In the genomic region with DNA sequence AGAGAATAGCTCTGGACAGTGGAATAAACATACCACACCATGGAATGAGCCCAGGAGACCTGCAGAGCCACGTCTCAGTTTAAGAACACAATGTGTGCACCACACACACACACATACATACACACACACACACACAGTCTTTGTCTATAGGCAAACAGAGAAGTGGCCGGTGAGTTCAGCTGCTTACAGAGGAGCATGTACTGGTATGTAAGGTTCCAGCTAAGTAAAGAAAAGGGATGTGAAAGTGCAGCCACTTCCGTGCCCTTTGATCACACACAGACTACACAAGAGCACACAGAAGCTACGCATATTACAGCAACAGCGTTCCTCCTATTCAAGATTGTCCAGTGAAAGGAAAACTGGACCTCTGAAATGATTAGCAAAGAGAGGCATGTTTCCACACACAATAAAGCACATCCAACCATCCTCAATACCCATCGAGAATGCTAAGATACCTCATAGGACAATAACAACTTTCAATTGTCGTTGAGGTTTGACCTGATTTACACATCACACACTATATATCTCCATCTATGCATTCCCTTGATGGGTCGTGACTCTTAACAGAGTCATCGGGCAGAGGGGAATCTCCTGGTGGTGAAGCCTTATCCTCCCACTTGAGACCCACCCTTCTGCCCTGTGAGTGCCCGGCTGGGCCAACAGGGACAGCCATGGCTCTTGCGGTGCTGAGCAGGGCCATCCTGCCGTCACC, we compare ENCODE assay signal across 10 cellular contexts. TPM values are rescaled to one million over a fixed set of nuclear protein-coding genes. Genes with fewer than 3 reads are reported as not detected.
DNase-seq lines count a peak whose midpoint lies in the region; ATAC-seq and TF ChIP-seq lines count a peak whose summit lies in the region.
"Had no signal": no experiment of that assay in that cellular context is flagged by ENCODE, and none has a peak within 500 bp of the region (broad histone marks: within the 10 kb centered on the region; RNA-seq: fewer than 3 reads in every experiment).

No MANE protein-coding gene starts in this region.

- no peaks in the 10 kb centered on the region for H3K4me1 Mint-ChIP-seq in activated CD4-positive, alpha-beta T cell treated with anti-CD3 and anti-CD28 coated beads for 36 hours

- TF ChIP-seq POLR2A in NB4 (IDR thresholded peaks at IDR 0.05; ENCODE audit: extremely low read depth, insufficient read length), result no peak
- no peak for TF ChIP-seq POLR2A in breast epithelium (IDR thresholded peaks at IDR 0.05)

- intact Hi-C loops in mucosa of descending colon (cut with DNase I, micrococcal nuclease) (no loop called here), breast epithelium (cut with DNase I; ENCODE audit: low total_unique reads) (no loop called here)
- intact Hi-C loops in activated CD4-positive, alpha-beta T cell treated with anti-CD3 and anti-CD28 coated beads for 36 hours (cut with DNase I, micrococcal nuclease), result no loop called here

- ATAC-seq in GM18867 (IDR thresholded peaks at IDR 0.05; ENCODE audit: unreplicated experiment) (peak; percentile 100), HG02678 (IDR thresholded peaks at IDR 0.05; ENCODE audit: unreplicated experiment) (peak; percentile 100), mucosa of descending colon (peak; percentile 93)
- ATAC-seq in activated CD4-positive, alpha-beta T cell treated with anti-CD3 and anti-CD28 coated beads for 36 hours, result no peak

- H3K27ac Mint-ChIP-seq in activated CD4-positive, alpha-beta T cell treated with anti-CD3 and anti-CD28 coated beads for 36 hours, result no peak overlapping the region

- H3K9me3 Mint-ChIP-seq in activated CD4-positive, alpha-beta T cell treated with anti-CD3 and anti-CD28 coated beads for 36 hours (ENCODE audit: low read depth), result no peaks in the 10 kb centered on the region

- no peaks in the 10 kb centered on the region for H3K36me3 ChIP-seq in mucosa of descending colon (ENCODE audit: low read depth)
- no peaks in the 10 kb centered on the region for H3K36me3 ChIP-seq in breast epithelium

- POLR2A ChIA-PET in activated CD4-positive, alpha-beta T cell treated with anti-CD3 and anti-CD28 coated beads for 36 hours (lab: Charles Lee), result interaction anchor here (0.7 kb wide), 1 partner anchor 1383 kb away, joined by 3 read pairs; no protein-coding TSS in a partner anchor

- H3K27ac ChIP-seq in breast epithelium, result no peak overlapping the region
- H3K27ac ChIP-seq: cardiac muscle cell, SJSA1 had no signal

- CTCF ChIA-PET in activated CD4-positive, alpha-beta T cell treated with anti-CD3 and anti-CD28 coated beads for 36 hours (lab: Charles Lee), result interaction anchor here (0.5 to 0.7 kb wide), 3 partner anchors 25 to 83 kb away, joined by 3 read pairs; no protein-coding TSS in a partner anchor

- H3K9me3 ChIP-seq in mucosa of descending colon, result no peaks in the 10 kb centered on the region
- no peaks in the 10 kb centered on the region for H3K9me3 ChIP-seq in breast epithelium
- H3K9me3 ChIP-seq: SJSA1 had no signal

- no peaks in the 10 kb centered on the region for H3K4me1 ChIP-seq in mucosa of descending colon (ENCODE audit: low read depth)
- H3K4me1 ChIP-seq in breast epithelium, result no peaks in the 10 kb centered on the region
- H3K4me1 ChIP-seq: SJSA1 had no signal

- H3K36me3 Mint-ChIP-seq in activated CD4-positive, alpha-beta T cell treated with anti-CD3 and anti-CD28 coated beads for 36 hours (ENCODE audit: low read depth), result peaks cover 38% of the 10 kb centered on the region

- no peak overlapping the region for H3K4me3 Mint-ChIP-seq in activated CD4-positive, alpha-beta T cell treated with anti-CD3 and anti-CD28 coated beads for 36 hours

- H3K27me3 Mint-ChIP-seq in activated CD4-positive, alpha-beta T cell treated with anti-CD3 and anti-CD28 coated beads for 36 hours, result no peaks in the 10 kb centered on the region

- H3K4me3 ChIP-seq in NB4 (ENCODE audit: low read depth, low read length), result no peak overlapping the region
- H3K4me3 ChIP-seq in mucosa of descending colon, result no peak overlapping the region
- H3K4me3 ChIP-seq in breast epithelium, result no peak overlapping the region
- H3K4me3 ChIP-seq: cardiac muscle cell, SJSA1 had no signal

- no peaks in the 10 kb centered on the region for H3K27me3 ChIP-seq in breast epithelium
- H3K27me3 ChIP-seq: cardiac muscle cell had no signal

- DNase-seq in NB4 (ENCODE audit: low read depth), result peak; percentile 24
- peak in 1 of 3 donors; percentile 50 for DNase-seq in mucosa of descending colon
- DNase-seq in GM03348 (ENCODE audit: low spot score), result no peak
- DNase-seq in breast epithelium (ENCODE audit: low spot score in 2 of 2), result no peak
- no peak for DNase-seq in activated CD4-positive, alpha-beta T cell treated with anti-CD3 and anti-CD28 coated beads for 36 hours
- DNase-seq in NCI-H2029 treated with DMSO at 0.1 percent for 48 hours (lab: John Stamatoyannopoulos, UW), result no peak

- TF ChIP-seq CTCF in NB4 (IDR thresholded peaks at IDR 0.05; ENCODE audit: low read depth, low read length), result no peak
- TF ChIP-seq CTCF in mucosa of descending colon (IDR thresholded peaks at IDR 0.05), result no peak
- no peak for TF ChIP-seq CTCF in breast epithelium (IDR thresholded peaks at IDR 0.05)

RNA-seq across cellular contexts. Expression of gene SLC35B4, which starts 23.5 kb away (rescaled TPM):
- total RNA-seq in mucosa of descending colon (10 to 100 TPM in 1 of 3 donors, 1 to 10 TPM in 2; 6.1 to 14.1 (median 9.0) TPM), breast epithelium (10 to 100 TPM in 1 of 3 donors, 1 to 10 TPM in 2; 7.3 to 13.8 (median 8.5) TPM)
- 10 to 100 TPM; 13.6 to 15.5 TPM for total RNA-seq in activated CD4-positive, alpha-beta T cell treated with anti-CD3 and anti-CD28 coated beads for 36 hours
